In the genomic region with DNA sequence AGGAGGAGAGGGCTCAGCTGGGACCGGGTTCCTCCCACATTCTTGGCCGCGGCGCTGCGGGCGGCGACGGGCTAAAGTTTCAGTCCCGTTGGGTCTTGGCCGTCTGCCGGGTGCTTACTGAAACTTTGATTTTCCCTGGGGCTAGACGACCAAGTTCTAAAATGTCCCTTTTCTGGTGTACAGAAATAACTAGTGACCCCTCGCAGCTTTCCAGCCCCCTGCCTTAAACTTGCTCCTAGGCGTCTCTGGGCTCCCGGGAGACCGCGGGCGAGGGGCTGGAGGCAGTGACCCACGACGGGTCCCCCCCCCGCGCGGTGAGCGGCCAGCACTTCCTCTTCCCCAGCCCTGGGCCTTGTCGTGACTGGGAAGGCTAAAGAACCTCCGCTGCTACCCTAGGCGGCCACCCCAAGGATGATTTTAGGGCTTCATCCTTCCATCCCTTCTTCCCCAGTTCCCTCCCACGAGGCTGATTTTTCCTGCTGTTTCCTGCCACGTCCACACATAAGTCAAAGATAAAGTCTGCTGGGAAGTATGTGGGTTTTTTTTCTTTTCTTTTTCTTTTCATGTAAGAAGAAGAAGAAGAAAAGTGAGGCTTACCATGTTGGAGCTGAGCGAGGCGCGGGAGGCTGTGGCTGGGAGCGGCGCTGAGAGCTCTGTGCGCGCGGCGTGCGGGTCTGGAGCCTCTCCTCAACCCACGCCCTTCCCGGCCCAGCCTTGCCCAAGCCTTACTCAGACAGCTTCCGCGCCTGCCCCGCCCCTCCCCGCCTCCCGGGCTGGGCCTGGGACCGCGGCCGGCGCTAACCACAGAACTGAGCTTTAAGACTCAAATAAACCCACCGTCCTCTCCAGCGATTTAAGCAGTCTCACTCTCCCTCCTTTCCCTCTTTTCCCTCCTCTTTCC, we compare ENCODE assay signal across 1 cellular context.
TF ChIP-seq lines count a peak whose summit lies in the region.

TSS of gene S100A11 (minus strand) at position 689 of the 901 bp plus-strand sequence. CDS start at position 600, 89 bp downstream.

TF ChIP-seq in HEK293, 187 proteins besides CTCF, POLR2A, EP300 and RAD21 (continued from another document and continues in another):
- TF ChIP-seq ZFHX2 (tag by site-specific recombination; conservative IDR thresholded peaks at IDR 0.05), result peak; percentile 76
- no peak for TF ChIP-seq ZNF510 (tag by site-specific recombination; IDR thresholded peaks at IDR 0.05; ENCODE audit: insufficient replicate concordance)
- no peak for TF ChIP-seq ZNF138 (tag by site-specific recombination; IDR thresholded peaks at IDR 0.05; ENCODE audit: borderline replicate concordance)
- peak; percentile 83 for TF ChIP-seq ZBTB8A (tag by site-specific recombination; IDR thresholded peaks at IDR 0.05)
- no peak for TF ChIP-seq ELK4 (IDR thresholded peaks at IDR 0.05; ENCODE audit: borderline replicate concordance, low read depth, low read length)
- peak; percentile 92 for TF ChIP-seq WT1 (tag by site-specific recombination; IDR thresholded peaks at IDR 0.05)
- 0 out of 2 replicates have a peak, but pooled peaks have one; percentile 5 for TF ChIP-seq ZNF426 (tag by site-specific recombination; IDR thresholded peaks at IDR 0.05)
- no peak for TF ChIP-seq SCRT2 (tag by site-specific recombination; IDR thresholded peaks at IDR 0.05)
- TF ChIP-seq ZNF529 (tag by site-specific recombination; IDR thresholded peaks at IDR 0.05; ENCODE audit: insufficient replicate concordance), result no peak
- no peak for TF ChIP-seq ZNF302 (tag by site-specific recombination; IDR thresholded peaks at IDR 0.05; ENCODE audit: low read depth)
- no peak for TF ChIP-seq ZFP69B (tag by site-specific recombination; IDR thresholded peaks at IDR 0.05)
- TF ChIP-seq OSR2 (tag by site-specific recombination; IDR thresholded peaks at IDR 0.05), result no peak
- no peak for TF ChIP-seq ZNF133 (tag by site-specific recombination; IDR thresholded peaks at IDR 0.05)
- no peak for TF ChIP-seq ZNF274 (IDR thresholded peaks at IDR 0.05; ENCODE audit: low read length)
- TF ChIP-seq ZNF274 (tag by site-specific recombination; IDR thresholded peaks at IDR 0.05; ENCODE audit: borderline replicate concordance), result no peak
- TF ChIP-seq PRDM10 (tag by site-specific recombination; IDR thresholded peaks at IDR 0.05), result peak; percentile 59
- no peak for TF ChIP-seq ZNF791 (tag by site-specific recombination; IDR thresholded peaks at IDR 0.05)
- TF ChIP-seq MEIS1 (CRISPR knock-in tag; IDR thresholded peaks at IDR 0.05; ENCODE audit: borderline replicate concordance), result no peak
- TF ChIP-seq ATF2 (tag by site-specific recombination; IDR thresholded peaks at IDR 0.05; ENCODE audit: low read depth), result no peak
- TF ChIP-seq ZNF549 (tag by site-specific recombination; IDR thresholded peaks at IDR 0.05), result no peak
- no peak for TF ChIP-seq ZNF221 (tag by site-specific recombination; IDR thresholded peaks at IDR 0.05; ENCODE audit: borderline replicate concordance)
- no peak for TF ChIP-seq ZNF354C (tag by site-specific recombination; IDR thresholded peaks at IDR 0.05; ENCODE audit: borderline replicate concordance, low read depth)
- TF ChIP-seq SP2 (tag by site-specific recombination; IDR thresholded peaks at IDR 0.05), result peak; percentile 76
- no peak for TF ChIP-seq BCL11B (tag by site-specific recombination; IDR thresholded peaks at IDR 0.05; ENCODE audit: low read depth)
- TF ChIP-seq ZNF621 (tag by site-specific recombination; IDR thresholded peaks at IDR 0.05), result no peak
- no peak for TF ChIP-seq ZSCAN16 (tag by site-specific recombination; IDR thresholded peaks at IDR 0.05)
- TF ChIP-seq ZBTB26 (tag by site-specific recombination; optimal IDR thresholded peaks at IDR 0.05), result peak; percentile 69
- TF ChIP-seq ZFP41 (tag by site-specific recombination; IDR thresholded peaks at IDR 0.05; ENCODE audit: borderline replicate concordance), result no peak
- TF ChIP-seq ZNF266 (tag by site-specific recombination; IDR thresholded peaks at IDR 0.05; ENCODE audit: low read depth), result no peak
- no peak for TF ChIP-seq HOXD13 (CRISPR knock-in tag; IDR thresholded peaks at IDR 0.05; ENCODE audit: borderline replicate concordance)
- peak; percentile 52; the same call in 1 of the 2 replicates for TF ChIP-seq ZFP37 (tag by site-specific recombination; IDR thresholded peaks at IDR 0.05)
- TF ChIP-seq ZNF785 (tag by site-specific recombination; IDR thresholded peaks at IDR 0.05), result no peak
- no peak for TF ChIP-seq ZSCAN23 (tag by site-specific recombination; IDR thresholded peaks at IDR 0.05)
- no peak for TF ChIP-seq ZNF16 (tag by site-specific recombination; IDR thresholded peaks at IDR 0.05; ENCODE audit: low read depth)
- 0 out of 2 replicates have a peak, but pooled peaks have one; percentile 41 for TF ChIP-seq BCL11A (tag by site-specific recombination; IDR thresholded peaks at IDR 0.05; ENCODE audit: low read depth)
- TF ChIP-seq ZBTB48 (tag by site-specific recombination; IDR thresholded peaks at IDR 0.05), result peak; percentile 33; the same call in 1 of the 2 replicates
- TF ChIP-seq, protein P1, sequence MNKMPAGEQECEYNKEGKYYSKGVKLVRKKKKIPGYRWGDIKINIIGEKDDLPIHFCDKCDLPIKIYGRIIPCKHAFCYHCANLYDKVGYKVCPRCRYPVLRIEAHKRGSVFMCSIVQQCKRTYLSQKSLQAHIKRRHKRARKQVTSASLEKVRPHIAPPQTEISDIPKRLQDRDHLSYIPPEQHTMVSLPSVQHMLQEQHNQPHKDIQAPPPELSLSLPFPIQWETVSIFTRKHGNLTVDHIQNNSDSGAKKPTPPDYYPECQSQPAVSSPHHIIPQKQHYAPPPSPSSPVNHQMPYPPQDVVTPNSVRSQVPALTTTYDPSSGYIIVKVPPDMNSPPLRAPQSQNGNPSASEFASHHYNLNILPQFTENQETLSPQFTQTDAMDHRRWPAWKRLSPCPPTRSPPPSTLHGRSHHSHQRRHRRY (tag by site-specific recombination; IDR thresholded peaks at IDR 0.05), result no peak
- no peak for TF ChIP-seq ZSCAN4 (tag by site-specific recombination; IDR thresholded peaks at IDR 0.05)
- no peak for TF ChIP-seq ZNF623 (tag by site-specific recombination; IDR thresholded peaks at IDR 0.05)
- TF ChIP-seq, protein P2, sequence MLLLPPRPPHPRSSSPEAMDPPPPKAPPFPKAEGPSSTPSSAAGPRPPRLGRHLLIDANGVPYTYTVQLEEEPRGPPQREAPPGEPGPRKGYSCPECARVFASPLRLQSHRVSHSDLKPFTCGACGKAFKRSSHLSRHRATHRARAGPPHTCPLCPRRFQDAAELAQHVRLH (tag by site-specific recombination; IDR thresholded peaks at IDR 0.05), result no peak
- TF ChIP-seq ZNF677 (tag by site-specific recombination; IDR thresholded peaks at IDR 0.05), result no peak; the same call in 1 of the 2 replicates
- TF ChIP-seq ZNF560 (tag by site-specific recombination; IDR thresholded peaks at IDR 0.05; ENCODE audit: borderline replicate concordance), result no peak
- TF ChIP-seq, protein P3, sequence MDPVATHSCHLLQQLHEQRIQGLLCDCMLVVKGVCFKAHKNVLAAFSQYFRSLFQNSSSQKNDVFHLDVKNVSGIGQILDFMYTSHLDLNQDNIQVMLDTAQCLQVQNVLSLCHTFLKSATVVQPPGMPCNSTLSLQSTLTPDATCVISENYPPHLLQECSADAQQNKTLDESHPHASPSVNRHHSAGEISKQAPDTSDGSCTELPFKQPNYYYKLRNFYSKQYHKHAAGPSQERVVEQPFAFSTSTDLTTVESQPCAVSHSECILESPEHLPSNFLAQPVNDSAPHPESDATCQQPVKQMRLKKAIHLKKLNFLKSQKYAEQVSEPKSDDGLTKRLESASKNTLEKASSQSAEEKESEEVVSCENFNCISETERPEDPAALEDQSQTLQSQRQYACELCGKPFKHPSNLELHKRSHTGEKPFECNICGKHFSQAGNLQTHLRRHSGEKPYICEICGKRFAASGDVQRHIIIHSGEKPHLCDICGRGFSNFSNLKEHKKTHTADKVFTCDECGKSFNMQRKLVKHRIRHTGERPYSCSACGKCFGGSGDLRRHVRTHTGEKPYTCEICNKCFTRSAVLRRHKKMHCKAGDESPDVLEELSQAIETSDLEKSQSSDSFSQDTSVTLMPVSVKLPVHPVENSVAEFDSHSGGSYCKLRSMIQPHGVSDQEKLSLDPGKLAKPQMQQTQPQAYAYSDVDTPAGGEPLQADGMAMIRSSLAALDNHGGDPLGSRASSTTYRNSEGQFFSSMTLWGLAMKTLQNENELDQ (tag by site-specific recombination; IDR thresholded peaks at IDR 0.05; ENCODE audit: low read depth), result no peak
- peak; percentile 94 for TF ChIP-seq ZNF366 (tag by site-specific recombination; conservative IDR thresholded peaks at IDR 0.05)
- TF ChIP-seq ZNF610 (tag by site-specific recombination; IDR thresholded peaks at IDR 0.05; ENCODE audit: borderline replicate concordance), result 0 out of 2 replicates have a peak, but pooled peaks have one; percentile 38
- no peak for TF ChIP-seq ZNF114 (tag by site-specific recombination; IDR thresholded peaks at IDR 0.05)
- TF ChIP-seq KLF17 (tag by site-specific recombination; IDR thresholded peaks at IDR 0.05), result no peak
- no peak for TF ChIP-seq KLF10 (tag by site-specific recombination; IDR thresholded peaks at IDR 0.05)
- TF ChIP-seq ZNF624 (tag by site-specific recombination; IDR thresholded peaks at IDR 0.05), result no peak
- no peak for TF ChIP-seq ZFP3 (tag by site-specific recombination; IDR thresholded peaks at IDR 0.05; ENCODE audit: low read depth)
- TF ChIP-seq ZIC2 (tag by site-specific recombination; IDR thresholded peaks at IDR 0.05), result peak; percentile 19
- TF ChIP-seq ZNF394 (tag by site-specific recombination; IDR thresholded peaks at IDR 0.05; ENCODE audit: borderline replicate concordance), result no peak; the same call in 1 of the 2 replicates
